In the genomic region with DNA sequence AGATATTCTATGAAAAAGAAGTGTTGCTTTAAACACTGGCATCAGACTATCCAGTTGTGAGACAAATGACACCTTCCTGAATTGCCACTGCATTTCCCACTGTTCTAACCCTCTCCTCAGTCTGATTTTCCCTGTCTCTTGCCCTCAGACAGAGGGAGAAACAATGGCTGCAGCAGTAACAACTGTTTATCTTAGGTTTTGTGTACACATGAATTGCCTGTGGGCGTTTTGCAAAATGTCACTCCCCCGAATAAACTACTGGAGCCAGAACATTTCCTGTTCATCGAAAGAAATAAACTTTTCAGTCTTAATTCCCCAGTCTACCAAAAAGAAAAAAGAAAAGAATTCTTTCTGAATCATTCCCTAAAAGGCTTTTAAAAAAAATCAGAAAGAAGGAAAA, we compare ENCODE assay signal across 9 cellular contexts.
DNase-seq lines count a peak whose midpoint lies in the region; ATAC-seq and TF ChIP-seq lines count a peak whose summit lies in the region.
"Had no signal": no experiment of that assay in that cellular context is flagged by ENCODE, and none has a peak within 500 bp of the region (broad histone marks: within the 10 kb centered on the region; RNA-seq: fewer than 3 reads in every experiment).

No MANE protein-coding gene starts in this region.

- H3K4me3 Mint-ChIP-seq in Caco-2 (ENCODE audit: unreplicated experiment): peak overlapping the region; percentile 15
- H3K4me3 Mint-ChIP-seq in activated CD8-positive, alpha-beta T cell treated with anti-CD3 and anti-CD28 coated beads, Interleukin-2, amount 10 ng/mL, durations not matched to agents 7 days and 5 days: no peak overlapping the region

- no peak overlapping the region for H3K27ac Mint-ChIP-seq in Caco-2 (ENCODE audit: unreplicated experiment)
- H3K27ac Mint-ChIP-seq in activated CD8-positive, alpha-beta T cell treated with anti-CD3 and anti-CD28 coated beads, Interleukin-2, amount 10 ng/mL, durations not matched to agents 7 days and 5 days: no peak overlapping the region

- BruUV-seq in Caco-2 (replicated peaks; lab: Mats Ljungman, UMichigan): no TSS peak

- POLR2A ChIA-PET in Caco-2 (lab: Charles Lee): no interaction called here
- POLR2A ChIA-PET in activated CD8-positive, alpha-beta T cell treated with anti-CD3 and anti-CD28 coated beads, Interleukin-2, amount 10 ng/mL, durations not matched to agents 7 days and 5 days (lab: Charles Lee): no interaction called here

- intact Hi-C loops in Caco-2 (cut with micrococcal nuclease; ENCODE audit: unreplicated experiment): no loop called here

- DNase-seq in Caco-2 (peak in 1 of 2 experiments; percentile 30), NCI-H2029 treated with DMSO at 0.1 percent for 48 hours (lab: John Stamatoyannopoulos, UW) (peak; percentile 32), cardiac fibroblast (ENCODE audit: low read depth in 2 of 2) (peak; percentile 34 to 43), anterior cingulate cortex (lab: John Stamatoyannopoulos, UW) (no peak), COLO829 (ENCODE audit: low spot score) (no peak)
- DNase-seq in activated CD8-positive, alpha-beta T cell treated with anti-CD3 and anti-CD28 coated beads, Interleukin-2, amount 10 ng/mL, durations not matched to agents 7 days and 5 days: no peak
- DNase-seq: stimulated activated CD4-positive, alpha-beta T cell treated with anti-CD3 and anti-CD28 coated beads, Interleukin-1b, Interleukin-23, amount 100 ng/mL, for 48 hours had no signal

- CTCF ChIA-PET in Caco-2 (lab: Charles Lee): no interaction called here
- CTCF ChIA-PET in activated CD8-positive, alpha-beta T cell treated with anti-CD3 and anti-CD28 coated beads, Interleukin-2, amount 10 ng/mL, durations not matched to agents 7 days and 5 days (lab: Charles Lee): no interaction called here

- no peaks in the 10 kb centered on the region for H3K27me3 ChIP-seq in Caco-2 (replicated peaks; ENCODE audit: control insufficient read depth, insufficient read depth, low read length)
- H3K27me3 ChIP-seq in mucosa of stomach (ENCODE audit: control insufficient read depth, insufficient read depth, low read length): no peaks in the 10 kb centered on the region

- TF ChIP-seq CTCF in Caco-2 (IDR thresholded peaks at IDR 0.05; ENCODE audit: insufficient read depth in 1 of 2, low read depth in 1 of 2, low read length in 1 of 2, severe bottlenecking in 1 of 2, unreplicated experiment in 1 of 2) (no peak), cardiac fibroblast (IDR thresholded peaks at IDR 0.05; ENCODE audit: low read depth, low read length) (no peak)

- H3K9me3 Mint-ChIP-seq in Caco-2 (ENCODE audit: unreplicated experiment): no peaks in the 10 kb centered on the region
- no peaks in the 10 kb centered on the region for H3K9me3 Mint-ChIP-seq in activated CD8-positive, alpha-beta T cell treated with anti-CD3 and anti-CD28 coated beads, Interleukin-2, amount 10 ng/mL, durations not matched to agents 7 days and 5 days (ENCODE audit: insufficient read depth)

- H3K9ac ChIP-seq in mucosa of stomach (ENCODE audit: low read length): peak overlapping the region; percentile 20

- H3K36me3 Mint-ChIP-seq in Caco-2 (ENCODE audit: insufficient read depth, unreplicated experiment): peaks cover 6% of the 10 kb centered on the region
- no peaks in the 10 kb centered on the region for H3K36me3 Mint-ChIP-seq in activated CD8-positive, alpha-beta T cell treated with anti-CD3 and anti-CD28 coated beads, Interleukin-2, amount 10 ng/mL, durations not matched to agents 7 days and 5 days (ENCODE audit: low read depth)

- no peaks in the 10 kb centered on the region for H3K36me3 ChIP-seq in Caco-2 (ENCODE audit: control insufficient read depth, insufficient read depth, low read length)
- no peaks in the 10 kb centered on the region for H3K36me3 ChIP-seq in mucosa of stomach (ENCODE audit: control insufficient read depth, insufficient read depth, low read length)

- no peak for ATAC-seq in HG03442 (IDR thresholded peaks at IDR 0.05; ENCODE audit: unreplicated experiment)
- ATAC-seq in activated CD8-positive, alpha-beta T cell treated with anti-CD3 and anti-CD28 coated beads, Interleukin-2, amount 10 ng/mL, durations not matched to agents 7 days and 5 days: no peak

- peaks cover 28% of the 10 kb centered on the region for H3K4me1 Mint-ChIP-seq in Caco-2 (ENCODE audit: low read depth, unreplicated experiment)
- H3K4me1 Mint-ChIP-seq in activated CD8-positive, alpha-beta T cell treated with anti-CD3 and anti-CD28 coated beads, Interleukin-2, amount 10 ng/mL, durations not matched to agents 7 days and 5 days (ENCODE audit: low read depth): no peaks in the 10 kb centered on the region

- H3K4me1 ChIP-seq in Caco-2 (peaks cover 11% of the 10 kb centered on the region; the same call in 1 of the 2 replicates), mucosa of stomach (ENCODE audit: control insufficient read depth, insufficient read depth, low read length) (peaks cover 20% of the 10 kb centered on the region)

- H3K9me3 ChIP-seq in Caco-2: no peaks in the 10 kb centered on the region
- no peaks in the 10 kb centered on the region for H3K9me3 ChIP-seq in mucosa of stomach (ENCODE audit: control insufficient read depth, low read length)

- H3K4me3 ChIP-seq in Caco-2 (ENCODE audit: low read depth, low read length) (no peak overlapping the region), cardiac fibroblast (replicated peaks in 1 of 2; ENCODE audit: low read depth in 2 of 2, low read length in 2 of 2) (no peak overlapping the region), mucosa of stomach (ENCODE audit: low read length) (no peak overlapping the region)

- H3K27me3 Mint-ChIP-seq in Caco-2 (ENCODE audit: insufficient read depth, unreplicated experiment): no peaks in the 10 kb centered on the region
- no peaks in the 10 kb centered on the region for H3K27me3 Mint-ChIP-seq in activated CD8-positive, alpha-beta T cell treated with anti-CD3 and anti-CD28 coated beads, Interleukin-2, amount 10 ng/mL, durations not matched to agents 7 days and 5 days (ENCODE audit: low read depth)

Comparison
In these comparisons a context has a peak if more than half of its experiments do, and no peak if none do; other contexts are left out.
1. DNase-seq: peak in NCI-H2029 treated with DMSO at 0.1 percent for 48 hours (single experiment) and cardiac fibroblast (2 of 2); none in activated CD8-positive, alpha-beta T cell treated with anti-CD3 and anti-CD28 coated beads, Interleukin-2, amount 10 ng/mL, durations not matched to agents 7 days and 5 days (single experiment), anterior cingulate cortex (0 of 58) and COLO829 (single experiment).